Comparison of ENCODE assay signal across 22 cellular contexts in genomic region chr15:85757073-85757938, GRCh38. TPM values are rescaled to one million over a fixed set of nuclear protein-coding genes. Genes with fewer than 3 reads are reported as not detected.
DNase-seq lines count a peak whose midpoint lies in the region; ATAC-seq and TF ChIP-seq lines count a peak whose summit lies in the region.
"Had no signal": no experiment of that assay in that cellular context is flagged by ENCODE, and none has a peak within 500 bp of the region (broad histone marks: within the 10 kb centered on the region; RNA-seq: fewer than 3 reads in every experiment).

No MANE protein-coding gene starts in this region.

- H2BK120ac ChIP-seq in neuronal stem cell (ENCODE audit: low read depth, low read length), result no peak overlapping the region

- intact Hi-C loops in Right ventricle myocardium inferior (cut with DNase I), result no loop called here
- intact Hi-C loops in left cardiac atrium (cut with DNase I), result no loop called here
- intact Hi-C loops in cardiac septum (cut with DNase I), result loop anchor here (5.0 kb wide), 1 partner anchor 35 kb away; the partner anchor contains the start of gene KLHL25

- no CpG with 5 or more reads among the region's 13 CpGs for WGBS in neuronal stem cell (ENCODE audit: extremely low coverage in 2 of 2, insufficient read length in 2 of 2, insufficient replicate concordance in 1 of 2), 2 donors
- 89% methylated on average over 13 of the region's 13 CpGs for WGBS in smooth muscle cell (ENCODE audit: low lambda C conversion rate)

- peaks cover 7 to 87% of the 10 kb centered on the region in 2 donors for H3K36me3 ChIP-seq in neuronal stem cell (replicated peaks in 1 of 2; ENCODE audit: control insufficient read depth in 2 of 2, insufficient read depth in 2 of 2, low read length in 2 of 2)
- no peaks in the 10 kb centered on the region for H3K36me3 ChIP-seq in smooth muscle cell (ENCODE audit: low read depth)
- H3K36me3 ChIP-seq: pancreas, WERI-Rb-1 had no signal

- H4K91ac ChIP-seq in neuronal stem cell (ENCODE audit: low read depth, low read length, poor library complexity), result no peak overlapping the region

- H3K4ac ChIP-seq in neuronal stem cell (ENCODE audit: low read length), result no peak overlapping the region

- H4K8ac ChIP-seq in neuronal stem cell (ENCODE audit: low read depth, low read length), result no peak overlapping the region

- H2BK15ac ChIP-seq in neuronal stem cell (ENCODE audit: low read length), result no peak overlapping the region

- H3K9ac ChIP-seq in neuronal stem cell (ENCODE audit: low read depth, low read length, poor library complexity) (no peak overlapping the region), smooth muscle cell (ENCODE audit: low read depth) (no peak overlapping the region)
- H3K9ac ChIP-seq: BLaER1 treated with 17β-estradiol and CSF1 and Interleukin-3, amounts not matched to agents 10 nM and 100 nM had no signal

- H3K18ac ChIP-seq in neuronal stem cell (ENCODE audit: low read length), result no peak overlapping the region

- no peak overlapping the region for H2BK5ac ChIP-seq in neuronal stem cell (ENCODE audit: low read length)

- H3K9me3 ChIP-seq in neuronal stem cell (replicated peaks in 1 of 2; ENCODE audit: control insufficient read depth in 2 of 2, insufficient read depth in 1 of 2, low read depth in 1 of 2, low read length in 2 of 2) (no peaks in the 10 kb centered on the region), smooth muscle cell (replicated peaks; ENCODE audit: low read depth) (no peaks in the 10 kb centered on the region)
- H3K9me3 ChIP-seq: BLaER1 treated with 17β-estradiol and CSF1 and Interleukin-3, amounts not matched to agents 10 nM and 100 nM; Caco-2; HAP-1; pancreas had no signal

- no peak overlapping the region for H2BK12ac ChIP-seq in neuronal stem cell (ENCODE audit: low read length)

- no peak overlapping the region for H3K14ac ChIP-seq in neuronal stem cell (ENCODE audit: low read length)

- H2AFZ ChIP-seq in neuronal stem cell (ENCODE audit: low read length) (no peak overlapping the region), smooth muscle cell (ENCODE audit: low read depth) (no peak overlapping the region)

- peaks cover 2% of the 10 kb centered on the region; the same call in 1 of the 2 replicates for H3K27me3 Mint-ChIP-seq in HFFc6 (ENCODE audit: insufficient read depth)
- H3K27me3 Mint-ChIP-seq: naive thymus-derived CD4-positive, alpha-beta T cell had no signal

- peak overlapping the region; percentile 11 for H3K23ac ChIP-seq in neuronal stem cell (ENCODE audit: low read depth, low read length, poor library complexity)

- no peak for TF ChIP-seq CTCF in smooth muscle cell (IDR thresholded peaks at IDR 0.05; ENCODE audit: borderline replicate concordance, insufficient read depth, poor library complexity, severe bottlenecking)
- TF ChIP-seq CTCF in HFFc6 (IDR thresholded peaks at IDR 0.05), result no peak

- DNase-seq in Right ventricle myocardium inferior (ENCODE audit: missing footprints), result peak; percentile 23
- no peak for DNase-seq in left cardiac atrium
- peak; percentile 75 for DNase-seq in cardiac septum (ENCODE audit: low spot score)
- DNase-seq in neuronal stem cell (ENCODE audit: low spot score), result no peak
- DNase-seq in smooth muscle cell (lab: John Stamatoyannopoulos, UW; ENCODE audit: unreplicated experiment), result no peak
- no peak for DNase-seq in HFFc6
- no peak for DNase-seq in MV-4-11 (lab: John Stamatoyannopoulos, UW)
- DNase-seq: activated CD4-positive, alpha-beta T cell treated with anti-CD3 and anti-CD28 coated beads, Interleukin-2, amount 50 U/mL, for 1 hour; naive thymus-derived CD4-positive, alpha-beta T cell; NCI-H1105 treated with DMSO at 0.1 percent for 48 hours; NCI-H2029; NCI-H226; NCI-H774; WERI-Rb-1 had no signal

- H3K36me3 Mint-ChIP-seq in HFFc6 (ENCODE audit: low read depth), result no peaks in the 10 kb centered on the region

- H3K4me3 ChIP-seq in neuronal stem cell (ENCODE audit: low read length in 2 of 2) (no peak overlapping the region), smooth muscle cell (no peak overlapping the region)
- H3K4me3 ChIP-seq: BLaER1 treated with 17β-estradiol and CSF1 and Interleukin-3, amounts not matched to agents 10 nM and 100 nM; GM12878; HAP-1; pancreas had no signal

- peaks cover 5 to 14% of the 10 kb centered on the region in 2 donors for H3K4me1 ChIP-seq in neuronal stem cell (ENCODE audit: control insufficient read depth in 2 of 2, insufficient read depth in 1 of 2, low read depth in 1 of 2, low read length in 2 of 2)
- peaks cover 4% of the 10 kb centered on the region for H3K4me1 ChIP-seq in smooth muscle cell (ENCODE audit: low read depth)
- H3K4me1 ChIP-seq: Caco-2, HAP-1 had no signal

- peaks cover 11% of the 10 kb centered on the region for H3K79me1 ChIP-seq in neuronal stem cell (ENCODE audit: low read depth, low read length)

- H3K27me3 ChIP-seq in neuronal stem cell (ENCODE audit: control insufficient read depth in 3 of 3, insufficient read depth in 3 of 3, low read depth in 1 of 3, low read length in 3 of 3), result no peaks in the 10 kb centered on the region
- H3K27me3 ChIP-seq in smooth muscle cell (ENCODE audit: low read depth), result no peaks in the 10 kb centered on the region
- H3K27me3 ChIP-seq: BLaER1 treated with 17β-estradiol and CSF1 and Interleukin-3, amounts not matched to agents 10 nM and 100 nM; pancreas had no signal

- H2AK5ac ChIP-seq in neuronal stem cell (ENCODE audit: low read depth, low read length), result no peak overlapping the region

- H3K27ac ChIP-seq in neuronal stem cell (replicated peaks; ENCODE audit: low read length) (no peak overlapping the region), smooth muscle cell (ENCODE audit: low read depth) (no peak overlapping the region)
- H3K27ac ChIP-seq: BLaER1 treated with 17β-estradiol and CSF1 and Interleukin-3, amounts not matched to agents 10 nM and 100 nM; pancreas; WERI-Rb-1 had no signal

- H3K4me2 ChIP-seq in neuronal stem cell (ENCODE audit: insufficient read depth, low read length, poor library complexity, severe bottlenecking) (no peak overlapping the region), smooth muscle cell (no peak overlapping the region)
- H3K4me2 ChIP-seq: BLaER1 treated with 17β-estradiol and CSF1 and Interleukin-3, amounts not matched to agents 10 nM and 100 nM had no signal

- no peak overlapping the region for H3K4me3 Mint-ChIP-seq in HFFc6
- H3K4me3 Mint-ChIP-seq: naive thymus-derived CD4-positive, alpha-beta T cell had no signal

- peaks cover 12% of the 10 kb centered on the region for H4K20me1 ChIP-seq in smooth muscle cell (ENCODE audit: low read depth)

- H3F3A ChIP-seq in smooth muscle cell (ENCODE audit: low read depth), result no peaks in the 10 kb centered on the region

- no peaks in the 10 kb centered on the region for H3K9me3 Mint-ChIP-seq in HFFc6
- H3K9me3 Mint-ChIP-seq: activated T-helper 2 cell treated with anti-CD3 and anti-CD28 coated beads, Interferon-gamma antibody, Interleukin-2, Interleukin-4, amounts not matched to agents 10 μg/mL and 5 μg/mL and 100 μg/mL, durations not matched to agents 14 hours and 24 hours and 36 hours had no signal

- H3K27ac Mint-ChIP-seq in HFFc6, result no peak overlapping the region
- H3K27ac Mint-ChIP-seq: activated T-helper 2 cell treated with anti-CD3 and anti-CD28 coated beads, Interferon-gamma antibody, Interleukin-2, Interleukin-4, amounts not matched to agents 10 μg/mL and 5 μg/mL and 100 μg/mL, durations not matched to agents 14 hours and 24 hours and 36 hours; naive thymus-derived CD4-positive, alpha-beta T cell had no signal

- H3K79me2 ChIP-seq in smooth muscle cell (ENCODE audit: low read depth), result no peaks in the 10 kb centered on the region

- peak; percentile 45 for ATAC-seq in Right ventricle myocardium inferior
- no peak for ATAC-seq in left cardiac atrium
- no peak for ATAC-seq in HG03196 (IDR thresholded peaks at IDR 0.05; ENCODE audit: unreplicated experiment)
- ATAC-seq: GM12878; left colon; naive thymus-derived CD4-positive, alpha-beta T cell; pancreas had no signal

- no peaks in the 10 kb centered on the region for H3K4me1 Mint-ChIP-seq in HFFc6 (ENCODE audit: low read depth)

RNA-seq across cellular contexts. Expression of gene KLHL25, which starts 37.4 kb away (rescaled TPM):
- total RNA-seq in Right ventricle myocardium inferior (4.5 TPM), left cardiac atrium (1 to 10 TPM; 5.9 to 7.3 TPM), cardiac septum (5.1 TPM), smooth muscle cell (5.0 and 10.1 TPM in 2 replicates)
- polyA plus RNA-seq in neuronal stem cell (2013, experiment 1 of 2), result 5.8 TPM
- 5.8 TPM for polyA plus RNA-seq in neuronal stem cell (2013, experiment 2 of 2)
- 5.1 and 6.7 TPM in 2 replicates for polyA plus RNA-seq in smooth muscle cell
- 1 to 10 TPM; 2.2 to 3.2 (median 2.5) TPM for total RNA-seq in HFFc6 (2021; fragmentation: NEBNext Ultra II Directional; extraction: Animal tissue kit (Norgen Biotek cat#: 25700))

Comparison
In these comparisons a context has a peak if more than half of its experiments do, and no peak if none do; other contexts are left out.
1. DNase-seq: peak in Right ventricle myocardium inferior (single experiment) and cardiac septum (single experiment); none in left cardiac atrium (single experiment), neuronal stem cell (single experiment), smooth muscle cell (single experiment), HFFc6 (single experiment) and MV-4-11 (single experiment).